ENCODE assay signal across 13 cellular contexts in genomic region chr14:98177551-98177950, GRCh38.
DNase-seq lines count a peak whose midpoint lies in the region; ATAC-seq and TF ChIP-seq lines count a peak whose summit lies in the region.
"Had no signal": no experiment of that assay in that cellular context is flagged by ENCODE, and none has a peak within 500 bp of the region (broad histone marks: within the 10 kb centered on the region; RNA-seq: fewer than 3 reads in every experiment).

No MANE protein-coding gene starts in this region.

- no peak overlapping the region for H3K9ac ChIP-seq in mammary epithelial cell (ENCODE audit: insufficient read depth, low read length)

- 25% methylated on average over 1 of the region's 1 CpG for WGBS in mammary epithelial cell (ENCODE audit: low coverage, missing lambda C conversion rate)

- peaks cover 0 to 4% (median 0%) of the 10 kb centered on the region in 3 donors for H3K36me3 Mint-ChIP-seq in naive thymus-derived CD8-positive, alpha-beta T cell
- H3K36me3 Mint-ChIP-seq in stimulated activated effector memory CD8-positive, alpha-beta T cell treated with anti-CD3 and anti-CD28 coated beads, Interleukin-12 subunit alpha, Interleukin-12 subunit beta, amount 100 ng/mL, for 72 hours = peaks cover 5% of the 10 kb centered on the region

- CTCF ChIA-PET in mammary epithelial cell (lab: Charles Lee; ENCODE audit: low non-redundant PET) = no interaction called here

- dilution Hi-C loops in mammary epithelial cell (cut with HindIII; ENCODE audit: low sequenced_read_pairs) = no loop called here

- no peak overlapping the region for H3K27ac ChIP-seq in mammary epithelial cell (ENCODE audit: insufficient read depth, low read depth, low read length)
- H3K27ac ChIP-seq: colonic mucosa, upper lobe of left lung had no signal

- peaks cover 3% of the 10 kb centered on the region for H3K4me1 ChIP-seq in mammary epithelial cell (ENCODE audit: insufficient read depth, low read length)
- H3K4me1 ChIP-seq: colonic mucosa had no signal

- DNase-seq in activated T-cell treated with anti-CD3 and anti-CD28 coated beads for 48 hours (ENCODE audit: low read depth) (peak; percentile 67), NCI-H1105 treated with DMSO at 0.1 percent for 48 hours (lab: John Stamatoyannopoulos, UW) (no peak), mammary epithelial cell (no peak), C1 segment of cervical spinal cord (lab: John Stamatoyannopoulos, UW) (no peak), A172 (ENCODE audit: low spot score) (no peak)
- peak in 1 of 10 donors; percentile 30 for DNase-seq in naive thymus-derived CD8-positive, alpha-beta T cell
- peak in 1 of 2 donors; percentile 80 for DNase-seq in stimulated activated effector memory CD8-positive, alpha-beta T cell treated with anti-CD3 and anti-CD28 coated beads, Interleukin-12 subunit alpha, Interleukin-12 subunit beta, amount 100 ng/mL, for 72 hours (ENCODE audit: low spot score in 2 of 2)
- DNase-seq: colonic mucosa, KBM-7, NCI-H187 treated with DMSO at 0.1 percent for 48 hours, SHP77 treated with DMSO at 0.1 percent for 48 hours, upper lobe of left lung had no signal

- no peak overlapping the region for H3K4me3 ChIP-seq in mammary epithelial cell (replicated peaks in 1 of 3; ENCODE audit: insufficient read depth in 1 of 3, low read depth in 2 of 3, low read length in 3 of 3)
- H3K4me3 ChIP-seq: colonic mucosa, upper lobe of left lung had no signal

- H3K36me3 ChIP-seq in mammary epithelial cell (ENCODE audit: insufficient read depth, low read length) = no peaks in the 10 kb centered on the region
- H3K36me3 ChIP-seq: colonic mucosa, upper lobe of left lung had no signal

- no TSS peak for BruUV-seq in mammary epithelial cell (replicated peaks; lab: Mats Ljungman, UMichigan)

- H3K4me3 Mint-ChIP-seq in naive thymus-derived CD8-positive, alpha-beta T cell = peak overlapping the region; percentile 8 to 82 (median 54)
- H3K4me3 Mint-ChIP-seq in stimulated activated effector memory CD8-positive, alpha-beta T cell treated with anti-CD3 and anti-CD28 coated beads, Interleukin-12 subunit alpha, Interleukin-12 subunit beta, amount 100 ng/mL, for 72 hours = peak overlapping the region; percentile 55

- TF ChIP-seq CTCF in mammary epithelial cell (conservative IDR thresholded peaks at IDR 0.05 in 1 of 2, IDR thresholded peaks at IDR 0.05 in 1 of 2; ENCODE audit: extremely low read depth in 1 of 2, insufficient read depth in 1 of 2, low read depth in 1 of 2, low read length in 2 of 2) = no peak

- H2AFZ ChIP-seq in mammary epithelial cell (ENCODE audit: low read depth, low read length) = no peak overlapping the region

- H3K27me3 Mint-ChIP-seq in naive thymus-derived CD8-positive, alpha-beta T cell = no peaks in the 10 kb centered on the region

- H3K9me3 ChIP-seq in mammary epithelial cell (replicated peaks; ENCODE audit: insufficient read depth, low read length) = no peaks in the 10 kb centered on the region
- H3K9me3 ChIP-seq: colonic mucosa, upper lobe of left lung had no signal

- H3K27ac Mint-ChIP-seq in naive thymus-derived CD8-positive, alpha-beta T cell = peak overlapping the region; percentile 90 to 99 (median 96)
- peak overlapping the region; percentile 97 for H3K27ac Mint-ChIP-seq in stimulated activated effector memory CD8-positive, alpha-beta T cell treated with anti-CD3 and anti-CD28 coated beads, Interleukin-12 subunit alpha, Interleukin-12 subunit beta, amount 100 ng/mL, for 72 hours

- H3K79me2 ChIP-seq in mammary epithelial cell (ENCODE audit: insufficient read depth, low read length) = no peaks in the 10 kb centered on the region

- in situ Hi-C loops in mammary epithelial cell (cut with MboI; ENCODE audit: low sequenced_read_pairs in 2 of 2) = no loop called here

- peaks cover 47 to 96% (median 91%) of the 10 kb centered on the region in 4 donors for H3K4me1 Mint-ChIP-seq in naive thymus-derived CD8-positive, alpha-beta T cell
- peaks cover 89% of the 10 kb centered on the region for H3K4me1 Mint-ChIP-seq in stimulated activated effector memory CD8-positive, alpha-beta T cell treated with anti-CD3 and anti-CD28 coated beads, Interleukin-12 subunit alpha, Interleukin-12 subunit beta, amount 100 ng/mL, for 72 hours

- POLR2A ChIA-PET in naive thymus-derived CD8-positive, alpha-beta T cell (lab: Charles Lee) = no interaction called here

- H4K20me1 ChIP-seq in mammary epithelial cell (ENCODE audit: insufficient read depth, low read length) = no peaks in the 10 kb centered on the region

- no peak overlapping the region for H3K4me2 ChIP-seq in mammary epithelial cell (ENCODE audit: insufficient read depth, low read depth, low read length)

- peaks cover 3% of the 10 kb centered on the region for H3K27me3 ChIP-seq in mammary epithelial cell (ENCODE audit: insufficient read depth, low read length)
- H3K27me3 ChIP-seq: colonic mucosa, upper lobe of left lung had no signal

- intact Hi-C loops in mammary epithelial cell (cut with micrococcal nuclease) = no loop called here

- no peaks in the 10 kb centered on the region for H3K9me3 Mint-ChIP-seq in naive thymus-derived CD8-positive, alpha-beta T cell
- no peaks in the 10 kb centered on the region for H3K9me3 Mint-ChIP-seq in stimulated activated effector memory CD8-positive, alpha-beta T cell treated with anti-CD3 and anti-CD28 coated beads, Interleukin-12 subunit alpha, Interleukin-12 subunit beta, amount 100 ng/mL, for 72 hours

- peak; percentile 80 to 82 for ATAC-seq in activated CD4-positive, CD25-positive, alpha-beta regulatory T cell treated with anti-CD3 and anti-CD28 coated beads, Interleukin-2, amount 50 U/mL, for 24 hours
- peak in 1 of 2 donors; percentile 16 for ATAC-seq in naive thymus-derived CD8-positive, alpha-beta T cell
- ATAC-seq in stimulated activated effector memory CD8-positive, alpha-beta T cell treated with anti-CD3 and anti-CD28 coated beads, Interleukin-12 subunit alpha, Interleukin-12 subunit beta, amount 100 ng/mL, for 72 hours = peak; percentile 84
